8 cellular contexts compared by ENCODE assay signal in the genomic region with DNA sequence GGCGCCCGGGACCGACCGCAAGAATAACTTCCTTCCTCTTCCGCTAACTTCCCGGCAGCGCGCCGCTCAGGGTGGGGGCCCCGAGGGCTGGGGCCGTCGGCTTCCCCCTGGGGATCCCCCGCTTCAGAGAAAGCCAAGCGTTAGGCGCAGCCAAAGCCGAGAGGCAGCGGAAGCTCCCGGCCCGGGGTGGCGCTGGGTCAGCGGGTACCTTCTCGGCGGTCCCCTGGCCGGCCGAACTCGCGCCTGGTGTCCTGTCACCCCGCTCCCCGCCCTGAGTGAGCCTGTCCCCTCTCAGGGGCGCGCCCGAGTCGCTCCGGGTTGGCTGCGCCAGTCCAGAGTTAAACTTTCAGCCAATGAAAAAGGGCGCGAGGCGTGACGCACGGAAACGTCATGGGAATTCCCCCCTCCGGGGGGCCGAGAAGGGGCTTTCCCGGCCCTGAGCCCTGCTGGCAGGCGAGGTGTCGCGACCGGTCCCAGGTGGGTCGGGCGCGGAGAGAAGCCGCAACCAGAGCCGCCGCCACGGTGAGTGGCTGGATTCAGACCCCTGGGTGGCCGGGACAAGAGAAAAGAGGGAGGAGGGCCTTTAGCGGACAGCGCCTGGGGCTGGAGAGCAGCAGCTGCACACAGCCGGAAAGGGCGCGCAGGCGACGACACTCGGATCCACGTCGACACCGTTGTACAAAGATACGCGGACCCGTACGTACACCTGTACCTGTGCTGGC. TPM values are rescaled to one million over a fixed set of nuclear protein-coding genes. Genes with fewer than 3 reads are reported as not detected.
DNase-seq lines count a peak whose midpoint lies in the region; ATAC-seq and TF ChIP-seq lines count a peak whose summit lies in the region.

No MANE protein-coding gene starts in this region.

- H3K27ac ChIP-seq in 22Rv1, result peak overlapping the region; percentile 89

- peak overlapping the region; percentile 95 for H3K4me3 Mint-ChIP-seq in central memory CD8-positive, alpha-beta T cell

- TF ChIP-seq CTCF in 22Rv1 (IDR thresholded peaks at IDR 0.05), result peak; percentile 98
- TF ChIP-seq CTCF in kidney epithelial cell (IDR thresholded peaks at IDR 0.05; ENCODE audit: insufficient read depth, low read length, poor library complexity, severe bottlenecking), result peak; percentile 95

- H3K27ac Mint-ChIP-seq in central memory CD8-positive, alpha-beta T cell (ENCODE audit: low read depth), result peak overlapping the region; percentile 100

- ATAC-seq in GM18498 (IDR thresholded peaks at IDR 0.05; ENCODE audit: unreplicated experiment) (peak; percentile 83), HG02885 (IDR thresholded peaks at IDR 0.05; ENCODE audit: poor library complexity, unreplicated experiment) (peak; percentile 87)
- peak; percentile 79 for ATAC-seq in central memory CD8-positive, alpha-beta T cell (replicated peaks; ENCODE audit: extremely low read depth, poor library complexity, severe bottlenecking)

- no peaks in the 10 kb centered on the region for H3K36me3 ChIP-seq in kidney epithelial cell (ENCODE audit: control insufficient read depth, insufficient read depth, low read length)

- peak overlapping the region; percentile 57 for H3K4me3 ChIP-seq in kidney epithelial cell (ENCODE audit: low read depth, low read length)

- H3K27me3 Mint-ChIP-seq in central memory CD8-positive, alpha-beta T cell, result no peaks in the 10 kb centered on the region

- peaks cover 42% of the 10 kb centered on the region for H3K36me3 Mint-ChIP-seq in central memory CD8-positive, alpha-beta T cell (ENCODE audit: insufficient read depth)

- peak; percentile 65 for DNase-seq in NCI-H2196 (lab: John Stamatoyannopoulos, UW; ENCODE audit: unreplicated experiment)
- peak; percentile 100 for DNase-seq in activated CD4-positive, CD25-positive, alpha-beta regulatory T cell treated with anti-CD3 and anti-CD28 coated beads, Interleukin-2, amount 50 U/mL, for 16 hours (ENCODE audit: low read depth, low spot score)
- DNase-seq in central memory CD8-positive, alpha-beta T cell (ENCODE audit: low spot score in 2 of 2), result peak; percentile 98 to 100
- no peak for DNase-seq in kidney epithelial cell (ENCODE audit: low read depth)
- peak; percentile 98 for DNase-seq in stimulated activated CD4-positive, alpha-beta T cell treated with anti-CD3 and anti-CD28 coated beads, Interleukin-15, amount 100 ng/mL, for 24 hours

- no peaks in the 10 kb centered on the region for H3K9me3 Mint-ChIP-seq in central memory CD8-positive, alpha-beta T cell

- H3K4me1 Mint-ChIP-seq in central memory CD8-positive, alpha-beta T cell, result peaks cover 38% of the 10 kb centered on the region

- H3K27me3 ChIP-seq in kidney epithelial cell (ENCODE audit: control insufficient read depth, insufficient read depth, low read length), result no peaks in the 10 kb centered on the region

RNA-seq across cellular contexts. Expression of a gene that starts 1.3 kb away (rescaled TPM):
- 83.6 and 90.9 TPM in 2 replicates for total RNA-seq in kidney epithelial cell

RNA-seq across cellular contexts. Expression of a gene that starts 24.3 kb away (rescaled TPM):
- 2.0 and 3.8 TPM in 2 replicates for total RNA-seq in kidney epithelial cell

RNA-seq across cellular contexts. Expression of a gene that starts 26.4 kb away (rescaled TPM):
- 20.6 and 26.6 TPM in 2 replicates for total RNA-seq in kidney epithelial cell

RNA-seq across cellular contexts. Expression of a gene that starts 38.1 kb away (rescaled TPM):
- 93.9 and 132 TPM in 2 replicates for total RNA-seq in kidney epithelial cell

RNA-seq across cellular contexts. Expression of a gene that starts 57.1 kb away (rescaled TPM):
- total RNA-seq in kidney epithelial cell, result 3.2 and 6.9 TPM in 2 replicates
